ENCODE assay signal across 2 cellular contexts in genomic region chr7:51373607-51374006, GRCh38. TPM values are rescaled to one million over a fixed set of nuclear protein-coding genes. Genes with fewer than 3 reads are reported as not detected.
"Had no signal": no experiment of that assay in that cellular context is flagged by ENCODE, and none has a peak within 500 bp of the region (broad histone marks: within the 10 kb centered on the region; RNA-seq: fewer than 3 reads in every experiment).

No MANE protein-coding gene starts in this region.

RNA-seq across cellular contexts. Expression of gene COBL, which starts 57.0 kb away (rescaled TPM):
- total RNA-seq: pulmonary artery endothelial cell had no signal
- polyA plus RNA-seq: naive thymus-derived CD4-positive, alpha-beta T cell had no signal
